In the genomic region with DNA sequence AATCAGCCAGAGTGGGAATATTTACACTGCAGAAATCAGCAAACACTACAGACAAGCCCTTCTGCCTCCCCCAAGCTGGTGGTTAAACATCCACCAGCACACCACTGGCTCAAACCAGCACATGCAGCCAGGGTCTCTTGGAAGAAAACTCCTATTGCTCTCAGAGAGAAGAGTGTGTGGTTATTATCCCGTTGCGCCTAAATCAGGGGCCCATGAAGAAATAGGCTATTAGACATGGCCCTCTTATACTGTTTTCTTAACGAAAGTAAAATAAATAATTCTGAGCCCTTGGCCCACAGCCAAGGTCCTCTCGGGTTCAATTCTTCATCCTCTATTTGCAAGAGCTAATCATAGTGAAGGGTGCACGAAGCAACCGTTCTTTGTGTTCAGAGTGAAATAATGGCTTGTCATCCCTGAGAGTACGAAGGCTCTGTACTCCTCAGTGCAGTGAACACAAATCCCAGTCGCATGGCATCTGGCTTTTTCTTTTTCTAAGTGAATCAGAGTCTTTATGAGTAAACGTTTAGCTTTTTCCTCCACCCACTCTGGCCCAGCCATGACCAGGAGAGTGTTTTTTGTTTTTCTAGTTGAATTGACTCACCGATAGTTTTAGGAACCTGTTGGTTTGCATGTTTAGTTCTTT, we compare ENCODE assay signal across 8 cellular contexts. TPM values are rescaled to one million over a fixed set of nuclear protein-coding genes. Genes with fewer than 3 reads are reported as not detected.
A peak's percentile ranks its signal among the peaks of the same experiment; 100 is the strongest.
DNase-seq lines count a peak whose midpoint lies in the region; ATAC-seq and TF ChIP-seq lines count a peak whose summit lies in the region.

No MANE protein-coding gene starts in this region.

- H3K4me2 ChIP-seq in mesendoderm (ENCODE audit: low read length): no peak overlapping the region

- no peaks in the 10 kb centered on the region for H3K79me2 ChIP-seq in mesendoderm (ENCODE audit: control insufficient read depth, insufficient read depth, low read length)

- H3K9ac ChIP-seq in rectal smooth muscle tissue (ENCODE audit: low read length): no peak overlapping the region
- no peak overlapping the region for H3K9ac ChIP-seq in mesendoderm (ENCODE audit: low read length)

- H3K4me1 ChIP-seq in rectal smooth muscle tissue (ENCODE audit: control insufficient read depth, insufficient read depth, low read length): no peaks in the 10 kb centered on the region
- no peaks in the 10 kb centered on the region for H3K4me1 ChIP-seq in mesendoderm (ENCODE audit: control insufficient read depth, low read depth, low read length)

- H4K8ac ChIP-seq in mesendoderm (ENCODE audit: low read depth, low read length): no peak overlapping the region

- H3K27ac ChIP-seq in rectal smooth muscle tissue (ENCODE audit: low read depth, low read length) (no peak overlapping the region), mesendoderm (ENCODE audit: low read depth, low read length) (no peak overlapping the region)

- H2BK120ac ChIP-seq in mesendoderm (ENCODE audit: low read depth, low read length): no peak overlapping the region

- peak; percentile 78 for ATAC-seq in HG02588 (IDR thresholded peaks at IDR 0.05; ENCODE audit: unreplicated experiment)

- no CpG with 5 or more reads among the region's 10 CpGs for WGBS in mesendoderm (ENCODE audit: extremely low coverage, insufficient coverage, low lambda C conversion rate)

- H4K5ac ChIP-seq in mesendoderm (ENCODE audit: low read length): no peak overlapping the region

- no peak overlapping the region for H3K56ac ChIP-seq in mesendoderm (ENCODE audit: low read length)

- H3K23ac ChIP-seq in mesendoderm (ENCODE audit: low read length): no peak overlapping the region

- H3K36me3 ChIP-seq in rectal smooth muscle tissue (ENCODE audit: control insufficient read depth, insufficient read depth, low read length) (no peaks in the 10 kb centered on the region), mesendoderm (ENCODE audit: control insufficient read depth, insufficient read depth, low read length) (no peaks in the 10 kb centered on the region)

- no peak overlapping the region for H2BK15ac ChIP-seq in mesendoderm (replicated peaks; ENCODE audit: low read depth)

- H2AK5ac ChIP-seq in mesendoderm (ENCODE audit: low read length): no peak overlapping the region

- H3K4me3 ChIP-seq in astrocyte of the spinal cord (ENCODE audit: low read depth, low read length) (no peak overlapping the region), rectal smooth muscle tissue (ENCODE audit: low read length) (peak overlapping the region; percentile 8), mesendoderm (ENCODE audit: low read length) (no peak overlapping the region)

- no peak for TF ChIP-seq CTCF in astrocyte of the spinal cord (IDR thresholded peaks at IDR 0.05; ENCODE audit: low read depth, low read length)

- H3K4ac ChIP-seq in mesendoderm (ENCODE audit: low read depth, low read length): no peak overlapping the region

- peak; percentile 51 for DNase-seq in NCI-H82 (lab: John Stamatoyannopoulos, UW)
- no peak for DNase-seq in NCI-H82 treated with DMSO at 0.1 percent for 48 hours (lab: John Stamatoyannopoulos, UW; ENCODE audit: unreplicated experiment)
- DNase-seq in NCI-H187 treated with DMSO at 0.1 percent for 48 hours (lab: John Stamatoyannopoulos, UW): peak; percentile 98
- peak; percentile 87 for DNase-seq in astrocyte of the spinal cord (ENCODE audit: low read depth, low spot score)
- DNase-seq in mesendoderm: no peak
- DNase-seq in DMS114 treated with DMSO at 0.1 percent for 48 hours (lab: John Stamatoyannopoulos, UW; ENCODE audit: unreplicated experiment): no peak

- H3K79me1 ChIP-seq in mesendoderm (ENCODE audit: low read length): no peaks in the 10 kb centered on the region

- in situ Hi-C loops in astrocyte of the spinal cord (cut with HindIII; ENCODE audit: low sequenced_read_pairs): no loop called here

- H2BK5ac ChIP-seq in mesendoderm (ENCODE audit: low read length): no peak overlapping the region

- H3K18ac ChIP-seq in mesendoderm (ENCODE audit: low read length): no peak overlapping the region

- H3K27me3 ChIP-seq in rectal smooth muscle tissue (ENCODE audit: control insufficient read depth, insufficient read depth, low read length) (no peaks in the 10 kb centered on the region), mesendoderm (ENCODE audit: insufficient read depth, low read length, poor library complexity) (no peaks in the 10 kb centered on the region)

RNA-seq across cellular contexts. Expression of a gene that starts 33.4 kb away (rescaled TPM):
- 50.9 TPM for polyA plus RNA-seq in mesendoderm (2013, experiment 1 of 2)
- 51.8 TPM for polyA plus RNA-seq in mesendoderm (2013, experiment 2 of 2)

Comparison
In these comparisons a context has a peak if more than half of its experiments do, and no peak if none do; other contexts are left out.
1. DNase-seq: peak in NCI-H82 (single experiment), NCI-H187 treated with DMSO at 0.1 percent for 48 hours (single experiment) and astrocyte of the spinal cord (single experiment); none in NCI-H82 treated with DMSO at 0.1 percent for 48 hours (single experiment), mesendoderm (single experiment) and DMS114 treated with DMSO at 0.1 percent for 48 hours (single experiment).